1 cellular context compared by ENCODE assay signal in the genomic region with DNA sequence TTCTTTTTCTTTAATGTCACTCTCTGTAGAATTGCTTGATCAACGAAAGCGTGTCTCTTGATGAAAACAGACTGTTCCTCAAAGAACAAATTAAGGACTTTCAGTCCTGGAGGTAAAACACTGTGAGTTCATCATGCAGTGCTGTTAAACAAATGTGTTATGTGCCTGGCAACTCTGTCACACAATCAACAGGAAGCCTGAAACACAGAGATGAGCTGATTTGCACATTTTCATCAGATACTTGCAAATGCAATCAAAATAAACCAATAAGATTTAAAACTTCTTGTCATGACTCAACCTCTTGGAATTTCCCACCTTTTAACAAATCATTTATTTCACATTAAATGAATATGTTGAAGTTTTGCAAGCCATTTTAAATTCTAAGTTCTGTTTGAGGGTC.
TF ChIP-seq lines count a peak whose summit lies in the region.

No MANE protein-coding gene starts in this region.

TF ChIP-seq in GM23338, 12 proteins besides CTCF, POLR2A, EP300 and RAD21 (continued from another document):
- TF ChIP-seq, protein P1, sequence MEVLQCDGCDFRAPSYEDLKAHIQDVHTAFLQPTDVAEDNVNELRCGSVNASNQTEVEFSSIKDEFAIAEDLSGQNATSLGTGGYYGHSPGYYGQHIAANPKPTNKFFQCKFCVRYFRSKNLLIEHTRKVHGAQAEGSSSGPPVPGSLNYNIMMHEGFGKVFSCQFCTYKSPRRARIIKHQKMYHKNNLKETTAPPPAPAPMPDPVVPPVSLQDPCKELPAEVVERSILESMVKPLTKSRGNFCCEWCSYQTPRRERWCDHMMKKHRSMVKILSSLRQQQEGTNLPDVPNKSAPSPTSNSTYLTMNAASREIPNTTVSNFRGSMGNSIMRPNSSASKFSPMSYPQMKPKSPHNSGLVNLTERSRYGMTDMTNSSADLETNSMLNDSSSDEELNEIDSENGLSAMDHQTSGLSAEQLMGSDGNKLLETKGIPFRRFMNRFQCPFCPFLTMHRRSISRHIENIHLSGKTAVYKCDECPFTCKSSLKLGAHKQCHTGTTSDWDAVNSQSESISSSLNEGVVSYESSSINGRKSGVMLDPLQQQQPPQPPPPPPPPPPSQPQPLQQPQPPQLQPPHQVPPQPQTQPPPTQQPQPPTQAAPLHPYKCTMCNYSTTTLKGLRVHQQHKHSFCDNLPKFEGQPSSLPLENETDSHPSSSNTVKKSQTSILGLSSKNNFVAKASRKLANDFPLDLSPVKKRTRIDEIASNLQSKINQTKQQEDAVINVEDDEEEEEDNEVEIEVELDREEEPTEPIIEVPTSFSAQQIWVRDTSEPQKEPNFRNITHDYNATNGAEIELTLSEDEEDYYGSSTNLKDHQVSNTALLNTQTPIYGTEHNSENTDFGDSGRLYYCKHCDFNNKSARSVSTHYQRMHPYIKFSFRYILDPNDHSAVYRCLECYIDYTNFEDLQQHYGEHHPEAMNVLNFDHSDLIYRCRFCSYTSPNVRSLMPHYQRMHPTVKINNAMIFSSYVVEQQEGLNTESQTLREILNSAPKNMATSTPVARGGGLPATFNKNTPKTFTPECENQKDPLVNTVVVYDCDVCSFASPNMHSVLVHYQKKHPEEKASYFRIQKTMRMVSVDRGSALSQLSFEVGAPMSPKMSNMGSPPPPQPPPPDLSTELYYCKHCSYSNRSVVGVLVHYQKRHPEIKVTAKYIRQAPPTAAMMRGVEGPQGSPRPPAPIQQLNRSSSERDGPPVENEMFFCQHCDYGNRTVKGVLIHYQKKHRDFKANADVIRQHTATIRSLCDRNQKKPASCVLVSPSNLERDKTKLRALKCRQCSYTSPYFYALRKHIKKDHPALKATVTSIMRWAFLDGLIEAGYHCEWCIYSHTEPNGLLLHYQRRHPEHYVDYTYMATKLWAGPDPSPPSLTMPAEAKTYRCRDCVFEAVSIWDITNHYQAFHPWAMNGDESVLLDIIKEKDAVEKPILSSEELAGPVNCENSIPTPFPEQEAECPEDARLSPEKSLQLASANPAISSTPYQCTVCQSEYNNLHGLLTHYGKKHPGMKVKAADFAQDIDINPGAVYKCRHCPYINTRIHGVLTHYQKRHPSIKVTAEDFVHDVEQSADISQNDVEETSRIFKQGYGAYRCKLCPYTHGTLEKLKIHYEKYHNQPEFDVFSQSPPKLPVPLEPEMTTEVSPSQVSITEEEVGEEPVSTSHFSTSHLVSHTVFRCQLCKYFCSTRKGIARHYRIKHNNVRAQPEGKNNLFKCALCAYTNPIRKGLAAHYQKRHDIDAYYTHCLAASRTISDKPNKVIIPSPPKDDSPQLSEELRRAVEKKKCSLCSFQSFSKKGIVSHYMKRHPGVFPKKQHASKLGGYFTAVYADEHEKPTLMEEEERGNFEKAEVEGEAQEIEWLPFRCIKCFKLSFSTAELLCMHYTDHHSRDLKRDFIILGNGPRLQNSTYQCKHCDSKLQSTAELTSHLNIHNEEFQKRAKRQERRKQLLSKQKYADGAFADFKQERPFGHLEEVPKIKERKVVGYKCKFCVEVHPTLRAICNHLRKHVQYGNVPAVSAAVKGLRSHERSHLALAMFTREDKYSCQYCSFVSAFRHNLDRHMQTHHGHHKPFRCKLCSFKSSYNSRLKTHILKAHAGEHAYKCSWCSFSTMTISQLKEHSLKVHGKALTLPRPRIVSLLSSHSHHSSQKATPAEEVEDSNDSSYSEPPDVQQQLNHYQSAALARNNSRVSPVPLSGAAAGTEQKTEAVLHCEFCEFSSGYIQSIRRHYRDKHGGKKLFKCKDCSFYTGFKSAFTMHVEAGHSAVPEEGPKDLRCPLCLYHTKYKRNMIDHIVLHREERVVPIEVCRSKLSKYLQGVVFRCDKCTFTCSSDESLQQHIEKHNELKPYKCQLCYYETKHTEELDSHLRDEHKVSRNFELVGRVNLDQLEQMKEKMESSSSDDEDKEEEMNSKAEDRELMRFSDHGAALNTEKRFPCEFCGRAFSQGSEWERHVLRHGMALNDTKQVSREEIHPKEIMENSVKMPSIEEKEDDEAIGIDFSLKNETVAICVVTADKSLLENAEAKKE (CRISPR knock-in tag; IDR thresholded peaks at IDR 0.05) = no peak
- TF ChIP-seq STAT1 (IDR thresholded peaks at IDR 0.05; ENCODE audit: unreplicated experiment) = no peak
- no peak for TF ChIP-seq ZNF114 (CRISPR knock-in tag; IDR thresholded peaks at IDR 0.05)
- no peak for TF ChIP-seq EZH2 (IDR thresholded peaks at IDR 0.05; ENCODE audit: low read depth, unreplicated experiment)
- no peak for TF ChIP-seq ZNF331 (CRISPR knock-in tag; IDR thresholded peaks at IDR 0.05; ENCODE audit: low read depth)
- TF ChIP-seq POLR2AphosphoS5 (IDR thresholded peaks at IDR 0.05; ENCODE audit: low read depth) = no peak
- TF ChIP-seq, protein P2, sequence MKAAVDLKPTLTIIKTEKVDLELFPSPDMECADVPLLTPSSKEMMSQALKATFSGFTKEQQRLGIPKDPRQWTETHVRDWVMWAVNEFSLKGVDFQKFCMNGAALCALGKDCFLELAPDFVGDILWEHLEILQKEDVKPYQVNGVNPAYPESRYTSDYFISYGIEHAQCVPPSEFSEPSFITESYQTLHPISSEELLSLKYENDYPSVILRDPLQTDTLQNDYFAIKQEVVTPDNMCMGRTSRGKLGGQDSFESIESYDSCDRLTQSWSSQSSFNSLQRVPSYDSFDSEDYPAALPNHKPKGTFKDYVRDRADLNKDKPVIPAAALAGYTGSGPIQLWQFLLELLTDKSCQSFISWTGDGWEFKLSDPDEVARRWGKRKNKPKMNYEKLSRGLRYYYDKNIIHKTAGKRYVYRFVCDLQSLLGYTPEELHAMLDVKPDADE (IDR thresholded peaks at IDR 0.05) = no peak
- TF ChIP-seq CREB1 (CRISPR knock-in tag; IDR thresholded peaks at IDR 0.05; ENCODE audit: low read depth) = no peak
